11 cellular contexts compared by ENCODE assay signal in the genomic region with DNA sequence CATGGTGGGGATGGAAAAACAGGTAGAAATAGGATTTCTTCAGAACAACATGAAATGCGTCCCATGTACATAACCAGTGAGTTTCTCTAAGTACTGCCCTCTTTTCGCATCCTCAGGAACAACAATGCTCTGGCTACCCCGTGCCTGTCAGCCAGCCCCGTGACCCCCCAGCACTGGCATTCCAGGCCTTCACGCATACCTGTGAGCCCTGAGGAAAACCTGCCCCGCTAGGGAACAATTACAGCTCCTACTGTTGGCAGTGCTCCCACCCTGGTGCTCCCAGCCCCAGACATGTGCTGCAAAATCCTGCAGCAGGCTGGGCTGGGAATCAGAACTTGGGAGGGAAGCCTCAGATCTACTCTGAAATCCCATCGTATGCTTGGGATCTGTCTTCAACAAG. TPM values are rescaled to one million over a fixed set of nuclear protein-coding genes. Genes with fewer than 3 reads are reported as not detected.
DNase-seq lines count a peak whose midpoint lies in the region; ATAC-seq and TF ChIP-seq lines count a peak whose summit lies in the region.
"Had no signal": no experiment of that assay in that cellular context is flagged by ENCODE, and none has a peak within 500 bp of the region (broad histone marks: within the 10 kb centered on the region; RNA-seq: fewer than 3 reads in every experiment).

No MANE protein-coding gene starts in this region.

- no peaks in the 10 kb centered on the region for H3K9me3 ChIP-seq in right lobe of liver
- no peaks in the 10 kb centered on the region for H3K9me3 ChIP-seq in tibial artery

- peaks cover 93% of the 10 kb centered on the region for H3K4me1 Mint-ChIP-seq in activated T-cell treated with anti-CD3 and anti-CD28 coated beads, Interleukin-2, amount 50 U/mL, for 24 hours (ENCODE audit: low read depth)

- H3K4me3 Mint-ChIP-seq in activated T-cell treated with anti-CD3 and anti-CD28 coated beads, Interleukin-2, amount 50 U/mL, for 24 hours, result peak overlapping the region; percentile 71

- H3K27ac Mint-ChIP-seq in activated T-cell treated with anti-CD3 and anti-CD28 coated beads, Interleukin-2, amount 50 U/mL, for 24 hours, result peak overlapping the region; percentile 90

- H3K9me3 Mint-ChIP-seq in activated T-cell treated with anti-CD3 and anti-CD28 coated beads, Interleukin-2, amount 50 U/mL, for 24 hours, result no peaks in the 10 kb centered on the region

- DNase-seq in activated T-cell treated with anti-CD3 and anti-CD28 coated beads, Interleukin-2, amount 50 U/mL, for 24 hours, result no peak
- DNase-seq in activated T-cell treated with anti-CD3 and anti-CD28 coated beads, Interleukin-2, amount 50 U/mL, for 1 hour, result no peak
- peak; percentile 53 for DNase-seq in astrocyte of the hippocampus (ENCODE audit: low read depth, low spot score)
- no peak for DNase-seq in right lobe of liver
- peak in 1 of 2 donors; percentile 68 for DNase-seq in tibial artery
- DNase-seq in hippocampal formation (lab: John Stamatoyannopoulos, UW), result no peak
- no peak for DNase-seq in DMS79 (lab: John Stamatoyannopoulos, UW)
- no peak for DNase-seq in NOMO-1 treated with dmso at 0.1 percent for 144 hours (lab: John Stamatoyannopoulos, UW; ENCODE audit: unreplicated experiment)
- DNase-seq: AML-193, NCI-H524 had no signal

- TF ChIP-seq CTCF in right lobe of liver (IDR thresholded peaks at IDR 0.05) (no peak), tibial artery (IDR thresholded peaks at IDR 0.05) (no peak)

- H3K4me1 ChIP-seq in right lobe of liver (peaks cover 0 to 89% (median 35%) of the 10 kb centered on the region in 4 donors), tibial artery (peaks cover 0 to 100% (median 95%) of the 10 kb centered on the region in 4 donors)

- ATAC-seq in right lobe of liver, result no peak
- ATAC-seq: sciatic nerve had no signal

- H3K27ac ChIP-seq in right lobe of liver, result peak overlapping the region in 2 of 3 donors; percentile 91 to 97
- peak overlapping the region; percentile 88 to 99 for H3K27ac ChIP-seq in tibial artery

- peaks cover 48% of the 10 kb centered on the region for H3K36me3 Mint-ChIP-seq in activated T-cell treated with anti-CD3 and anti-CD28 coated beads, Interleukin-2, amount 50 U/mL, for 24 hours (ENCODE audit: low read depth)

- WGBS in right lobe of liver (ENCODE audit: insufficient coverage, low coverage, low lambda C conversion rate, missing lambda C conversion rate), result 80% methylated on average over 7 of the region's 7 CpGs

- peaks cover 0 to 10% (median under 1%) of the 10 kb centered on the region in 4 donors for H3K36me3 ChIP-seq in right lobe of liver
- H3K36me3 ChIP-seq in tibial artery, result peaks cover 0 to 13% (median 4%) of the 10 kb centered on the region in 3 donors

- H3K4me3 ChIP-seq in right lobe of liver (peak overlapping the region in 1 of 3 donors; percentile 7), tibial artery (peak overlapping the region; percentile 58 to 98)

- H3K27me3 Mint-ChIP-seq in activated T-cell treated with anti-CD3 and anti-CD28 coated beads, Interleukin-2, amount 50 U/mL, for 24 hours, result no peaks in the 10 kb centered on the region

- no peaks in the 10 kb centered on the region for H3K27me3 ChIP-seq in right lobe of liver
- no peaks in the 10 kb centered on the region for H3K27me3 ChIP-seq in tibial artery

- TF ChIP-seq POLR2A in right lobe of liver (IDR thresholded peaks at IDR 0.05), result no peak

- intact Hi-C loops in right lobe of liver (cut with DNase I), result loop anchor here in 1 of 2 donors (10.0 kb wide), 1 partner anchor 157 kb away; no protein-coding TSS in a partner anchor
- intact Hi-C loops in tibial artery (cut with DNase I; ENCODE audit: low total_unique reads), result loop anchor here (10.0 kb wide), 1 partner anchor 267 kb away; no protein-coding TSS in a partner anchor

RNA-seq across cellular contexts. Expression of a gene that starts 9.1 kb away (rescaled TPM):
- total RNA-seq in right lobe of liver, result 10 to 100 TPM in 4 of 6 experiments, 1 to 10 TPM in 2; 8.2 to 13.5 (median 11.0) TPM
